ENCODE assay signal across 1 cellular context in the genomic region with DNA sequence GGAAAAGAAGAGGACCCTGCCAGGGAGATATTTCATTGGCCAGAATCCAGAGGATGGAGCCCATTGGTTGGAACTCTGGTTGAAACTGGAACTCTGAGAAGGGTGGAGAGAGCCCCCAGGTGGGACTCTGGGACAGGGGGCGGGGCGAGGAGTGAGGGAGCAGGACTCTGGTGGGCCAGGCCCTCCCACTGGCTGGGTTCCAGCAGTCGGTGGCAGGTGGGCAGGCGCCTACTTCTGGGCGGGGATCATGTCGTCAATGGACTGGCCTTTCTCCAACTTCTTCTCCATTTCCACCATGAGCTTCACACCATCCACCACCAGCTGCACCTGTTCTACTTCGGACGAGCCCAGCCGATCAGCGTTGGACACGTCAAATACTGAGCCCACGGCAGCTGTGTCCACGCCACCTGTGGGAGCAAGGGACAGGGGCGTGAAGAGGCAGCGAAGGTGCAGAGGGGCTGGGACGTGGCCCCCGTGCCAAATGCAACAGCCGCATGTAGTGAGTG.
TF ChIP-seq lines count a peak whose summit lies in the region.

No MANE protein-coding gene starts in this region.

TF ChIP-seq in H1, 55 proteins besides CTCF, POLR2A, EP300 and RAD21:
- TF ChIP-seq EGR1 (IDR thresholded peaks at IDR 0.05; ENCODE audit: borderline replicate concordance, low read depth, low read length) (no peak), BRCA1 (IDR thresholded peaks at IDR 0.05; ENCODE audit: low read depth, low read length) (no peak), POU5F1 (IDR thresholded peaks at IDR 0.05; ENCODE audit: low read depth, low read length) (no peak), SIX5 (IDR thresholded peaks at IDR 0.05; ENCODE audit: low read depth, low read length) (no peak), GTF2F1 (IDR thresholded peaks at IDR 0.05; ENCODE audit: borderline replicate concordance, low read depth, low read length) (no peak), SP1 (IDR thresholded peaks at IDR 0.05; ENCODE audit: low read depth, low read length) (no peak), HDAC2 (IDR thresholded peaks at IDR 0.05; ENCODE audit: borderline replicate concordance in 1 of 2, low read depth in 2 of 2, low read length in 2 of 2) (no peak), BACH1 (IDR thresholded peaks at IDR 0.05; ENCODE audit: low read length) (no peak)
